Comparison of ENCODE assay signal across 8 cellular contexts in the genomic region with DNA sequence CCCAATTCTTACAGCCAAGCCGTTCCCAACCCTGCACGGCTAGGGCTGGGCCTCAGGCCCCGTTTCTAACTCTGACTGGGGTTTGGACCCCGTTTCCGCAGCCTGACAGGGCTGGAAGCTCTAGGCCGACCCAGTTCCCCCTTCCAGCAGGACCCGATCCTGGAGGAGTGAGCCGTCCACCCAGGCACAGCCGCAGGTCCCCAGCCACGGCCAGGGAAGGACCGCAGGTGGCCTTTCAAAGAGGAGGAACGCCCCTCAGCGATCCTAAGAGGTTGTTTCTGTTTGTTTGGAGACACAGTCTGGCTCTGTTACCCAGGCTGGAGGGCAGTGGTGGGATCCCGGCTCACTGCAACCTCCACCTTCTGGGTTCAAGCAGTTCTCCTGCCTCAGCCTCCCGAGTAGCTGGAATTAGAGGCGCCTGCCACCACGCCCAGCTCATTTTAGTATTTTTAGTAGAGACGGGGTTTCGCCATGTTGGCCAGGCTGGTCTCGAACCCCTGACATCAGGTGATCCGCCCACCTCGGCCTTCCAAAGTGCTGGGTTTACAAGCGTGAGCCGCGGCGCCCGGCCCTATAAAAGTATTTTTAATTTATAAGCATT. TPM values are rescaled to one million over a fixed set of nuclear protein-coding genes. Genes with fewer than 3 reads are reported as not detected.
DNase-seq lines count a peak whose midpoint lies in the region; ATAC-seq, FAIRE-seq and TF ChIP-seq lines count a peak whose summit lies in the region.

No MANE protein-coding gene starts in this region.

- POLR2A ChIA-PET in PC-9 (lab: Charles Lee; ENCODE audit: unreplicated experiment): no interaction called here

- TF ChIP-seq CTCF in PC-9 (conservative IDR thresholded peaks at IDR 0.05): no peak
- TF ChIP-seq CTCF in foreskin fibroblast (IDR thresholded peaks at IDR 0.05; ENCODE audit: low read depth, low read length): no peak

- intact Hi-C loops in PC-9 (cut with micrococcal nuclease; ENCODE audit: unreplicated experiment): loop anchor here (1.0 to 5.0 kb wide), 6 partner anchors 25 to 301 kb away; no protein-coding TSS in a partner anchor

- H3K36me3 ChIP-seq in PC-9 (ENCODE audit: low read depth): peaks cover 27% of the 10 kb centered on the region
- H3K36me3 ChIP-seq in small intestine (ENCODE audit: control insufficient read depth in 2 of 2, insufficient read depth in 2 of 2, low read length in 2 of 2): peaks cover 0 to 2% of the 10 kb centered on the region in 2 donors

- no peak for FAIRE-seq in small intestine (lab: Jason Lieb, UNC)

- ATAC-seq in HG02973 (IDR thresholded peaks at IDR 0.05; ENCODE audit: unreplicated experiment): no peak
- no peak for ATAC-seq in GM18867 (IDR thresholded peaks at IDR 0.05; ENCODE audit: unreplicated experiment)

- H3K27me3 ChIP-seq in PC-9 (ENCODE audit: insufficient read depth, low read depth) (no peaks in the 10 kb centered on the region), small intestine (ENCODE audit: control insufficient read depth in 2 of 2, insufficient read depth in 2 of 2, low read length in 2 of 2) (no peaks in the 10 kb centered on the region)

- H3K9me3 ChIP-seq in PC-9 (ENCODE audit: insufficient read depth, low read depth) (no peaks in the 10 kb centered on the region), small intestine (ENCODE audit: control insufficient read depth, low read depth) (no peaks in the 10 kb centered on the region)

- no peaks in the 10 kb centered on the region for H3K9me2 ChIP-seq in PC-9 (ENCODE audit: insufficient read depth)

- peaks cover 35% of the 10 kb centered on the region for H3K79me2 ChIP-seq in PC-9 (ENCODE audit: low read depth)

- DNase-seq in DMS153 treated with DMSO at 0.1 percent for 48 hours (lab: John Stamatoyannopoulos, UW; ENCODE audit: unreplicated experiment): peak; percentile 53
- no peak for DNase-seq in DMS153 (lab: John Stamatoyannopoulos, UW)
- DNase-seq in PC-9: no peak
- no peak for DNase-seq in foreskin fibroblast
- DNase-seq in small intestine: no peak
- DNase-seq in activated naive CD4-positive, alpha-beta T cell (lab: John Stamatoyannopoulos, UW): no peak

- CTCF ChIA-PET in PC-9 (lab: Charles Lee): no interaction called here

- peak overlapping the region; percentile 66 for H3K4me2 ChIP-seq in PC-9

- peaks cover 50% of the 10 kb centered on the region for H3F3A ChIP-seq in PC-9 (ENCODE audit: insufficient read depth, low read depth)

- H3K4me1 ChIP-seq in PC-9 (replicated peaks; ENCODE audit: insufficient read depth) (peaks cover 20% of the 10 kb centered on the region), small intestine (ENCODE audit: control insufficient read depth in 2 of 2, insufficient read depth in 1 of 2, low read depth in 1 of 2, low read length in 1 of 2) (no peaks in the 10 kb centered on the region)

- H3K4me3 ChIP-seq in PC-9 (peak overlapping the region; percentile 37; the same call in 1 of the 2 replicates), foreskin fibroblast (ENCODE audit: low read depth in 1 of 2, low read length in 2 of 2) (peak overlapping the region; percentile 25 to 36), small intestine (ENCODE audit: low read depth in 1 of 2, low read length in 2 of 2) (peak overlapping the region in 1 of 2 donors; percentile 36)

- BruUV-seq in PC-9 (replicated peaks; lab: Mats Ljungman, UMichigan): no TSS peak

- H3K27ac ChIP-seq in PC-9: peak overlapping the region; percentile 49
- peak overlapping the region; percentile 34 to 72 for H3K27ac ChIP-seq in small intestine (ENCODE audit: low read depth in 1 of 2, low read length in 1 of 2)

- WGBS in small intestine, 3 donors: 60 to 72% (median 63%) methylated on average over 26 to 27 of the region's 27 CpGs

- 0 out of 2 replicates have a peak overlapping the region, but pooled peaks have one; percentile 44 for H2AFZ ChIP-seq in PC-9

- peaks cover 28% of the 10 kb centered on the region for H4K20me1 ChIP-seq in PC-9 (ENCODE audit: insufficient read depth)

RNA-seq across cellular contexts. Expression of gene GET4, which starts 0.8 kb away (rescaled TPM):
- total RNA-seq in PC-9 (2021): 120 and 166 TPM in 2 replicates
- polyA plus RNA-seq in small intestine: 10 to 100 TPM; 38.9 to 87.2 (median 71.9) TPM

RNA-seq across cellular contexts. Expression of gene SUN1, which starts 43.3 kb away (rescaled TPM):
- 245 and 272 TPM in 2 replicates for total RNA-seq in PC-9 (2021)
- 10 to 100 TPM; 41.6 to 63.7 (median 58.6) TPM for polyA plus RNA-seq in small intestine
